In genomic region chr3:5240740-5241139, GRCh38 we compare ENCODE assay signal across 35 cellular contexts.
"Had no signal": no experiment of that assay in that cellular context is flagged by ENCODE, and none has a peak within 500 bp of the region (broad histone marks: within the 10 kb centered on the region; RNA-seq: fewer than 3 reads in every experiment).

No MANE protein-coding gene starts in this region.

- H3K9me3 ChIP-seq: MG63 had no signal

- H3K4me3 ChIP-seq: MG63 had no signal

- H3K27me3 ChIP-seq: MG63 had no signal

- DNase-seq: Karpas-422, Kasumi-1, MG63, MM.1S, MV-4-11, NCI-H1048, NCI-H1092, NCI-H1092 treated with DMSO at 0.1 percent for 48 hours, NCI-H1105, NCI-H1105 treated with DMSO at 0.1 percent for 48 hours, NCI-H1417, NCI-H1417 treated with DMSO at 0.1 percent for 48 hours, NCI-H1436, NCI-H1436 treated with DMSO at 0.1 percent for 48 hours, NCI-H146, NCI-H1694, NCI-H1694 treated with DMSO at 0.1 percent for 48 hours, NCI-H187, NCI-H187 treated with DMSO at 0.1 percent for 48 hours, NCI-H1930, NCI-H2029, NCI-H2029 treated with DMSO at 0.1 percent for 48 hours, NCI-H2081, NCI-H2081 treated with DMSO at 0.1 percent for 48 hours, NCI-H2107, NCI-H2171, NCI-H2171 treated with DMSO at 0.1 percent for 48 hours, NCI-H2227 treated with DMSO at 0.1 percent for 48 hours, NCI-H226, NCI-H345, NCI-H446, NCI-H446 treated with DMSO at 0.1 percent for 48 hours, NCI-H510A, NCI-H510A treated with DMSO at 0.1 percent for 48 hours, NCI-H524 had no signal

- H3K36me3 ChIP-seq: MG63 had no signal
